ENCODE assay signal across 8 cellular contexts in genomic region chr14:60151715-60152114, GRCh38. TPM values are rescaled to one million over a fixed set of nuclear protein-coding genes. Genes with fewer than 3 reads are reported as not detected.
DNase-seq lines count a peak whose midpoint lies in the region; ATAC-seq and TF ChIP-seq lines count a peak whose summit lies in the region.

No MANE protein-coding gene starts in this region.

- no peak overlapping the region for H3K4me3 ChIP-seq in AG09309 (ENCODE audit: control insufficient read depth, low read depth, low read length)
- H3K4me3 ChIP-seq in adipocyte (ENCODE audit: low read length) = no peak overlapping the region
- H3K4me3 ChIP-seq in right cardiac atrium (ENCODE audit: low read length) = no peak overlapping the region

- H3K4me3 Mint-ChIP-seq in T-cell = peak overlapping the region in 2 of 3 donors; percentile 3 to 29

- H3K27me3 ChIP-seq in adipocyte (replicated peaks; ENCODE audit: control insufficient read depth, insufficient read depth, low read length) = no peaks in the 10 kb centered on the region
- no peaks in the 10 kb centered on the region for H3K27me3 ChIP-seq in right cardiac atrium (ENCODE audit: control insufficient read depth, insufficient read depth)

- no peak for TF ChIP-seq CTCF in AG09309 (IDR thresholded peaks at IDR 0.05; ENCODE audit: control insufficient read depth, insufficient read depth, low read depth, low read length, missing control alignments)

- CTCF ChIA-PET in T-cell (lab: Charles Lee) = interaction anchor here (0.6 to 1.8 kb wide), 13 partner anchors 10 to 253 kb away, joined by 3 to 15 read pairs (median 5); partner anchors contain the start of gene DHRS7 (in 1 of the 2)

- 36% methylated on average over 3 of the region's 3 CpGs for WGBS in right cardiac atrium

- peak; percentile 87 for DNase-seq in AG09309 (ENCODE audit: low read depth)
- peak; percentile 27 for DNase-seq in HT-29 (ENCODE audit: low spot score)
- peak; percentile 24 to 80 (median 64) for DNase-seq in T-cell
- DNase-seq in adipocyte (ENCODE audit: low read depth) = peak; percentile 89
- peak; percentile 73 to 79 (median 78) for DNase-seq in right cardiac atrium
- peak; percentile 45 to 47 for DNase-seq in stimulated activated CD4-positive, alpha-beta T cell treated with anti-CD3 and anti-CD28 coated beads, Interleukin-15, amount 100 ng/mL, for 48 hours (ENCODE audit: low read depth in 2 of 2)
- no peak for DNase-seq in NCI-H187 treated with DMSO at 0.1 percent for 48 hours (lab: John Stamatoyannopoulos, UW)

- peak overlapping the region; percentile 43 for H3K9ac ChIP-seq in adipocyte (ENCODE audit: low read length)

- peaks cover 42 to 54% (median 53%) of the 10 kb centered on the region in 3 donors for H3K4me1 Mint-ChIP-seq in T-cell

- H3K27ac ChIP-seq in right cardiac atrium (ENCODE audit: low read length) = no peak overlapping the region

- ATAC-seq in GM19397 (IDR thresholded peaks at IDR 0.05; ENCODE audit: unreplicated experiment) = peak; percentile 94
- peak; percentile 98 to 100 (median 100) for ATAC-seq in T-cell (replicated peaks in 1 of 4)
- peak; percentile 90 to 92 for ATAC-seq in right cardiac atrium

- H3K27me3 Mint-ChIP-seq in T-cell = no peaks in the 10 kb centered on the region

- H3K9me3 ChIP-seq in adipocyte (ENCODE audit: control insufficient read depth, low read length) (no peaks in the 10 kb centered on the region), right cardiac atrium (ENCODE audit: control insufficient read depth, low read length) (no peaks in the 10 kb centered on the region)

- H3K4me1 ChIP-seq in adipocyte (ENCODE audit: control insufficient read depth, insufficient read depth, low read length) (peaks cover 18% of the 10 kb centered on the region), right cardiac atrium (ENCODE audit: control insufficient read depth, insufficient read depth, low read length) (peaks cover 2% of the 10 kb centered on the region)

- H3K36me3 ChIP-seq in adipocyte (ENCODE audit: control insufficient read depth, insufficient read depth, low read length, severe bottlenecking) = peaks cover 32% of the 10 kb centered on the region

- peaks cover 51% of the 10 kb centered on the region for H3K36me3 Mint-ChIP-seq in T-cell

- H3K9me3 Mint-ChIP-seq in T-cell = no peaks in the 10 kb centered on the region

- POLR2A ChIA-PET in T-cell (lab: Charles Lee) = interaction anchor here (0.5 to 1.1 kb wide), 8 partner anchors 9 to 185 kb away, joined by 3 to 6 read pairs (median 4); partner anchors contain the start of gene PCNX4 (in 1 of the 2)

- H3K27ac Mint-ChIP-seq in T-cell = peak overlapping the region; percentile 91 to 94

- intact Hi-C loops in right cardiac atrium (cut with DNase I) = no loop called here

RNA-seq across cellular contexts. Expression of gene DHRS7, which starts 13.5 kb away (rescaled TPM):
- total RNA-seq in HT-29 (2014; rRNA removed; shearing (Covaris generic)) = 23.9 and 36.4 TPM in 2 replicates
- total RNA-seq in T-cell (10 to 100 TPM; 37.1 to 66.9 (median 54.0) TPM), right cardiac atrium (10 to 100 TPM; 40.0 to 48.8 (median 43.5) TPM)
- 54.2 TPM for polyA plus RNA-seq in right cardiac atrium

RNA-seq across cellular contexts. Expression of gene PCNX4, which starts 60.0 kb away (rescaled TPM):
- 8.2 and 32.9 TPM in 2 replicates for total RNA-seq in HT-29 (2014; rRNA removed; shearing (Covaris generic))
- total RNA-seq in T-cell (10 to 100 TPM; 36.4 to 50.4 (median 47.4) TPM), right cardiac atrium (10 to 100 TPM; 29.7 to 41.3 (median 33.0) TPM)
- polyA plus RNA-seq in right cardiac atrium = 19.5 TPM
